In the genomic region with DNA sequence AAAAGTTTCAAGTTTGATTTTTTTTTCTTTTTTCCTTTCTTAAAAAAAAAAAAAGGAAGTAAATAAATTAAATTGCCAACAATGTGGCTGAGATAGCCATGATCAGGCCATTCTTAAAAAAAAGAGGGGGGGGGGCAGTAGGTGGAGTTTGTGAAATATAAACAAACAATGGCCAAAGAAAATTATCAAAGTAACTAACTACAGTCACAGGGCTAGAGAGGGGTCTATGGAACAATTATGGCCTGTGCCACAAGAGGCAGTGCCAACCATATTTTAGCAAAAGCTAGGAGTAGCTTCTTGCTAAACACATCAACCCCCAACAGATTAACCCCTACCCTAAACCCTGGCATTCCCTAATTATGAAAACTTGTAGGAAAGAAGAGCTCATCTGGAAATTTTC, we compare ENCODE assay signal across 1 cellular context.
TF ChIP-seq lines count a peak whose summit lies in the region.

No MANE protein-coding gene starts in this region.

TF ChIP-seq in HCT116, 20 proteins besides CTCF, POLR2A, EP300 and RAD21:
- TF ChIP-seq SP1 (IDR thresholded peaks at IDR 0.05; ENCODE audit: low read depth): no peak
- no peak for TF ChIP-seq JUND (IDR thresholded peaks at IDR 0.05)
- no peak for TF ChIP-seq SIN3A (IDR thresholded peaks at IDR 0.05; ENCODE audit: low read depth)
- TF ChIP-seq EZH2phosphoT487 (IDR thresholded peaks at IDR 0.05; ENCODE audit: borderline replicate concordance): no peak
- TF ChIP-seq CBX3 (IDR thresholded peaks at IDR 0.05; ENCODE audit: low read depth): no peak
- TF ChIP-seq, protein P1, sequence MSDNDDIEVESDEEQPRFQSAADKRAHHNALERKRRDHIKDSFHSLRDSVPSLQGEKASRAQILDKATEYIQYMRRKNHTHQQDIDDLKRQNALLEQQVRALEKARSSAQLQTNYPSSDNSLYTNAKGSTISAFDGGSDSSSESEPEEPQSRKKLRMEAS (IDR thresholded peaks at IDR 0.05): no peak
- TF ChIP-seq CEBPB (IDR thresholded peaks at IDR 0.05; ENCODE audit: low read depth): no peak
- no peak for TF ChIP-seq YY1 (IDR thresholded peaks at IDR 0.05; ENCODE audit: extremely low read depth, insufficient replicate concordance, low read depth, low read length)
- no peak for TF ChIP-seq TCF7L2 (IDR thresholded peaks at IDR 0.05; ENCODE audit: borderline replicate concordance, extremely low read depth, insufficient read depth, insufficient read length)
- no peak for TF ChIP-seq POLR2AphosphoS5 (IDR thresholded peaks at IDR 0.05; ENCODE audit: low read depth, low read length)
- TF ChIP-seq, protein P2, sequence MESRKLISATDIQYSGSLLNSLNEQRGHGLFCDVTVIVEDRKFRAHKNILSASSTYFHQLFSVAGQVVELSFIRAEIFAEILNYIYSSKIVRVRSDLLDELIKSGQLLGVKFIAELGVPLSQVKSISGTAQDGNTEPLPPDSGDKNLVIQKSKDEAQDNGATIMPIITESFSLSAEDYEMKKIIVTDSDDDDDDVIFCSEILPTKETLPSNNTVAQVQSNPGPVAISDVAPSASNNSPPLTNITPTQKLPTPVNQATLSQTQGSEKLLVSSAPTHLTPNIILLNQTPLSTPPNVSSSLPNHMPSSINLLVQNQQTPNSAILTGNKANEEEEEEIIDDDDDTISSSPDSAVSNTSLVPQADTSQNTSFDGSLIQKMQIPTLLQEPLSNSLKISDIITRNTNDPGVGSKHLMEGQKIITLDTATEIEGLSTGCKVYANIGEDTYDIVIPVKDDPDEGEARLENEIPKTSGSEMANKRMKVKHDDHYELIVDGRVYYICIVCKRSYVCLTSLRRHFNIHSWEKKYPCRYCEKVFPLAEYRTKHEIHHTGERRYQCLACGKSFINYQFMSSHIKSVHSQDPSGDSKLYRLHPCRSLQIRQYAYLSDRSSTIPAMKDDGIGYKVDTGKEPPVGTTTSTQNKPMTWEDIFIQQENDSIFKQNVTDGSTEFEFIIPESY (IDR thresholded peaks at IDR 0.05; ENCODE audit: extremely low read depth, insufficient replicate concordance, low read length): no peak
- no peak for TF ChIP-seq EGR1 (IDR thresholded peaks at IDR 0.05; ENCODE audit: low read depth)
- TF ChIP-seq FOSL1 (IDR thresholded peaks at IDR 0.05; ENCODE audit: low read depth): no peak
- TF ChIP-seq ZFX (IDR thresholded peaks at IDR 0.05): no peak
- TF ChIP-seq REST (IDR thresholded peaks at IDR 0.05; ENCODE audit: low read depth): no peak
- TF ChIP-seq EZH2 (IDR thresholded peaks at IDR 0.05): no peak
TF ChIP-seq in HCT116: peak in this region for 0.
